Comparison of ENCODE assay signal across 17 cellular contexts in the genomic region with DNA sequence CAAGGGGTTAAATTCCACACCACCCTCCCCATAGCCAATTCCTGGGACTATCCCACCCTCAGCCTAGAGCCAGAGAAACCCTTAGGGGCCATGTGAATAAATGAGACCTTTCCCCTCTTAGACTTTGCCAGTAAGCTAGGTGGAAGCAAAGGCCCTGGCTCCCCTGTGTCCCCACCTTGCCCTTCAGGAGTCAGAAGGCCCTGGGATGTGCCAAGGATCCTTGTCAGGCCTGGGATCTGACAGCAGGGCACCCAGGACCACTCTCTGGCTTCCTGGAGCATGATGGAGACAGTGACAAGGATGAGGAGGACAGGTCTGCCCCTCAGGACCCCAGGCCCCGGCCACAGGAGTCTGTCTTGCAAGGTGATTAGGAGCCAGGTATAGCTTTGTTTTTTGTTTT.
"Had no signal": no experiment of that assay in that cellular context is flagged by ENCODE, and none has a peak within 500 bp of the region (broad histone marks: within the 10 kb centered on the region; RNA-seq: fewer than 3 reads in every experiment).

No MANE protein-coding gene starts in this region.

- DNase-seq: KBM-7, NCI-H1092, NCI-H1105 treated with DMSO at 0.1 percent for 48 hours, NCI-H1417 treated with DMSO at 0.1 percent for 48 hours, NCI-H146, NCI-H1694 treated with DMSO at 0.1 percent for 48 hours, NCI-H2029, NCI-H2081 treated with DMSO at 0.1 percent for 48 hours, NCI-H2171, NCI-H226, NCI-H446, NCI-H510A, NCI-H524 treated with DMSO at 0.1 percent for 48 hours, NCI-H69, NCI-H774, Right ventricle myocardium superior, RPMI8226 had no signal
